ENCODE assay signal across 11 cellular contexts in genomic region chr9:121324316-121324715, GRCh38. TPM values are rescaled to one million over a fixed set of nuclear protein-coding genes. Genes with fewer than 3 reads are reported as not detected.
A peak's percentile ranks its signal among the peaks of the same experiment; 100 is the strongest.
DNase-seq lines count a peak whose midpoint lies in the region; ATAC-seq, FAIRE-seq and TF ChIP-seq lines count a peak whose summit lies in the region.
"Had no signal": no experiment of that assay in that cellular context is flagged by ENCODE, and none has a peak within 500 bp of the region (broad histone marks: within the 10 kb centered on the region; RNA-seq: fewer than 3 reads in every experiment).

No MANE protein-coding gene starts in this region.

- TF ChIP-seq EP300 in HepG2 (IDR thresholded peaks at IDR 0.05; ENCODE audit: low read depth in 2 of 2, low read length in 2 of 2) (no peak), HepG2 (CRISPR knock-in tag; IDR thresholded peaks at IDR 0.05; ENCODE audit: borderline replicate concordance) (no peak)

- ATAC-seq in HepG2 (no peak), right lobe of liver (no peak)

- no peak overlapping the region for H3K4me2 ChIP-seq in HepG2 (ENCODE audit: low read depth, low read length)

- CTCF ChIA-PET in HepG2 (lab: Yijun Ruan, JAX; ENCODE audit: low intra/inter-chr PET ratio, low total read pairs): no interaction called here

- intact Hi-C loops in HepG2 (cut with micrococcal nuclease; ENCODE audit: unreplicated experiment): loop anchor here (5.0 kb wide), 1 partner anchor 37 kb away; no protein-coding TSS in a partner anchor
- intact Hi-C loops in right lobe of liver (cut with DNase I): loop anchor here (5.0 kb wide), 1 partner anchor 48 kb away; the partner anchor contains the start of gene STOM (in 2 of the 2)

- no TSS peak for BruUV-seq in HepG2 (replicated peaks; lab: Mats Ljungman, UMichigan)

- no peak for TF ChIP-seq RAD21 in HepG2 (CRISPR knock-in tag; IDR thresholded peaks at IDR 0.05)

- TF ChIP-seq CTCF in HepG2 (CRISPR knock-in tag; IDR thresholded peaks at IDR 0.05) (no peak), right lobe of liver (IDR thresholded peaks at IDR 0.05) (no peak), coronary artery (IDR thresholded peaks at IDR 0.05) (no peak)

- FAIRE-seq in HepG2 (lab: Jason Lieb, UNC): no peak
- FAIRE-seq in H54 (lab: Jason Lieb, UNC): no peak

- in situ Hi-C loops in HepG2 (cut with HindIII; ENCODE audit: extremely low pct_ligation_motif_present, low pct_unique_long_range_greater_than_20kb): loop anchor here (5.0 kb wide), 1 partner anchor 48 kb away; the partner anchor contains the start of gene STOM

- POLR2A ChIA-PET in HepG2 (lab: Yijun Ruan, JAX): no interaction called here

- H3K9ac ChIP-seq in HepG2 (ENCODE audit: insufficient read depth, low read depth, low read length) (no peak overlapping the region), skeletal muscle tissue (ENCODE audit: low read depth in 1 of 3, low read length in 3 of 3) (peak overlapping the region in 1 of 3 donors; percentile 40)

- H3K79me2 ChIP-seq in HepG2 (ENCODE audit: insufficient read depth, low read length): no peaks in the 10 kb centered on the region

- H3K36me3 ChIP-seq in HepG2 (replicated peaks in 1 of 2; ENCODE audit: control insufficient read depth in 1 of 2, insufficient read depth in 2 of 2, low read length in 2 of 2): peaks cover 45 to 66% of the 10 kb centered on the region in 2 experiments
- H3K36me3 ChIP-seq in right lobe of liver: peaks cover 0 to 16% (median 3%) of the 10 kb centered on the region in 4 donors
- H3K36me3 ChIP-seq in skeletal muscle tissue (ENCODE audit: control insufficient read depth in 3 of 3, insufficient read depth in 3 of 3, low read length in 3 of 3): peaks cover 51 to 63% (median 59%) of the 10 kb centered on the region in 3 donors
- H3K36me3 ChIP-seq: BE2C had no signal

- H3K27ac ChIP-seq in HepG2 (ENCODE audit: extremely low read length, insufficient read depth, low read length) (peak overlapping the region; percentile 86), right lobe of liver (peak overlapping the region in 1 of 3 donors; percentile 96), coronary artery (peak overlapping the region; percentile 97 to 99), skeletal muscle tissue (ENCODE audit: low read depth, low read length) (peak overlapping the region; percentile 85)

- H3K4me3 ChIP-seq in HepG2 (replicated peaks in 1 of 3; ENCODE audit: insufficient read depth in 1 of 3, low read depth in 2 of 3, low read length in 3 of 3) (no peak overlapping the region), right lobe of liver (no peak overlapping the region), coronary artery (no peak overlapping the region), skeletal muscle tissue (ENCODE audit: low read length in 3 of 3) (no peak overlapping the region)

- H4K20me1 ChIP-seq in HepG2 (ENCODE audit: insufficient read depth, low read length): no peaks in the 10 kb centered on the region; the same call in 1 of the 2 replicates

- 98% methylated on average over 5 of the region's 5 CpGs for WGBS in HepG2 (ENCODE audit: low lambda C conversion rate)
- WGBS in right lobe of liver (ENCODE audit: insufficient coverage, low coverage, low lambda C conversion rate, missing lambda C conversion rate): 93% methylated on average over 3 of the region's 5 CpGs

- H3K9me3 ChIP-seq in HepG2 (ENCODE audit: low read length): no peaks in the 10 kb centered on the region
- H3K9me3 ChIP-seq in right lobe of liver: no peaks in the 10 kb centered on the region
- no peaks in the 10 kb centered on the region for H3K9me3 ChIP-seq in skeletal muscle tissue (ENCODE audit: control insufficient read depth in 3 of 3, low read length in 3 of 3)
- H3K9me3 ChIP-seq: BE2C had no signal

- peaks cover 66% of the 10 kb centered on the region for H3K4me1 ChIP-seq in HepG2 (ENCODE audit: insufficient read depth, low read length)
- H3K4me1 ChIP-seq in right lobe of liver: peaks cover 0 to 36% (median 16%) of the 10 kb centered on the region in 4 donors
- peaks cover 30 to 49% (median 35%) of the 10 kb centered on the region in 3 donors for H3K4me1 ChIP-seq in skeletal muscle tissue (ENCODE audit: control insufficient read depth in 3 of 3, insufficient read depth in 3 of 3, low read length in 3 of 3)

- H3K27me3 ChIP-seq in HepG2 (ENCODE audit: control insufficient read depth in 1 of 2, insufficient read depth in 2 of 2, low read length in 2 of 2) (no peaks in the 10 kb centered on the region), right lobe of liver (no peaks in the 10 kb centered on the region), skeletal muscle tissue (ENCODE audit: control insufficient read depth in 3 of 3, insufficient read depth in 3 of 3, low read length in 3 of 3) (no peaks in the 10 kb centered on the region)
- H3K27me3 ChIP-seq: BE2C had no signal

- DNase-seq in HepG2 (ENCODE audit: low spot score): no peak
- no peak for DNase-seq in right lobe of liver
- no peak for DNase-seq in coronary artery (ENCODE audit: low spot score)
- DNase-seq in H54 (ENCODE audit: insufficient read length, low spot score): no peak
- no peak for DNase-seq in stimulated activated CD4-positive, alpha-beta T cell treated with anti-CD3 and anti-CD28 coated beads, Interleukin-12 subunit alpha, Interleukin-12 subunit beta, amount 100 ng/mL, for 4 hours
- no peak for DNase-seq in putamen (ENCODE audit: low spot score)
- DNase-seq in activated CD4-positive, alpha-beta T cell treated with anti-CD3 and anti-CD28 coated beads, Interleukin-2, amount 50 U/mL, for 1 hour: no peak
- DNase-seq: BE2C; head of caudate nucleus; stimulated activated CD4-positive, alpha-beta T cell treated with anti-CD3 and anti-CD28 coated beads, Interleukin-15, amount 100 ng/mL, for 24 hours had no signal

- TF ChIP-seq POLR2A in HepG2 (IDR thresholded peaks at IDR 0.05; ENCODE audit: insufficient read depth in 1 of 2, low read depth in 2 of 2, low read length in 2 of 2) (no peak), right lobe of liver (IDR thresholded peaks at IDR 0.05) (no peak), H54 (IDR thresholded peaks at IDR 0.05; ENCODE audit: low read depth, low read length) (no peak)

- H2AFZ ChIP-seq in HepG2 (ENCODE audit: low read length): no peak overlapping the region

TF ChIP-seq in HepG2, 621 proteins besides CTCF, POLR2A, EP300 and RAD21 (continues in another document):
- TF ChIP-seq IKZF1 (IDR thresholded peaks at IDR 0.05) (no peak), CCDC6 (CRISPR knock-in tag; IDR thresholded peaks at IDR 0.05) (no peak)

RNA-seq across cellular contexts. Expression of gene STOM, which starts 45.7 kb away (rescaled TPM):
- 26.0 and 43.6 TPM in 2 replicates for total RNA-seq in HepG2 (2016; rRNA removed; fragmentation: Illumina TruSeq; extraction: Trizol)
- 3.9 and 6.1 TPM in 2 replicates for total RNA-seq in HepG2 (2016; cell fraction: cytosol; rRNA removed; fragmentation: Illumina TruSeq; extraction: Trizol; ENCODE audit: low read depth)
- total RNA-seq in HepG2 (2016; cell fraction: insoluble cytoplasmic fraction; rRNA removed; fragmentation: Illumina TruSeq; extraction: Trizol): 25.0 and 46.7 TPM in 2 replicates
- 13.4 and 15.9 TPM in 2 replicates for total RNA-seq in HepG2 (2016; cell fraction: membrane; rRNA removed; fragmentation: Illumina TruSeq; extraction: Trizol)
- total RNA-seq in HepG2 (2016; cell fraction: nucleus; rRNA removed; fragmentation: Illumina TruSeq; extraction: Trizol): 41.3 and 43.8 TPM in 2 replicates
- 165 and 166 TPM in 2 replicates for polyA plus RNA-seq in HepG2 (2011; rRNA removed)
- polyA plus RNA-seq in HepG2 (2011; cell fraction: cytosol; rRNA removed): 92.7 and 157 TPM in 2 replicates
- 23.0 and 39.1 TPM in 2 replicates for polyA plus RNA-seq in HepG2 (2011; cell fraction: nucleus; rRNA removed)
- polyA plus RNA-seq in HepG2 (2012): 133 and 173 TPM in 2 replicates
- 3.2 and 4.0 TPM in 2 replicates for polyA plus RNA-seq in HepG2 (2016; cell fraction: cytosol; fragmentation: Illumina TruSeq; extraction: Trizol; ENCODE audit: low read depth)
- 31.1 and 33.2 TPM in 2 replicates for polyA plus RNA-seq in HepG2 (2016; cell fraction: insoluble cytoplasmic fraction; fragmentation: Illumina TruSeq; extraction: Trizol; ENCODE audit: low read depth)
- polyA plus RNA-seq in HepG2 (2016; cell fraction: membrane; fragmentation: Illumina TruSeq; extraction: Trizol; ENCODE audit: low read depth): 7.2 and 8.6 TPM in 2 replicates
- 64.0 and 71.6 TPM in 2 replicates for polyA plus RNA-seq in HepG2 (2016; cell fraction: nucleus; fragmentation: Illumina TruSeq; extraction: Trizol; ENCODE audit: insufficient read depth, low read depth)
- 94.3 and 94.7 TPM in 2 replicates for polyA minus RNA-seq in HepG2 (2011; rRNA and poly(A)+ RNA removed; ENCODE audit: low replicate concordance)
- polyA minus RNA-seq in HepG2 (2011; cell fraction: cytosol; rRNA and poly(A)+ RNA removed): 96.8 and 115 TPM in 2 replicates
- polyA minus RNA-seq in HepG2 (2011; cell fraction: nucleus; rRNA and poly(A)+ RNA removed): 47.3 and 69.9 TPM in 2 replicates
- 100 to 1,000 TPM; 232 to 655 (median 443) TPM for total RNA-seq in right lobe of liver
- 76.7 TPM for total RNA-seq in skeletal muscle tissue

RNA-seq across cellular contexts. Expression of gene GSN, which starts 56.4 kb away (rescaled TPM):
- total RNA-seq in HepG2 (2016; rRNA removed; fragmentation: Illumina TruSeq; extraction: Trizol) (126 and 307 TPM in 2 replicates), right lobe of liver (10 to 100 TPM; 23.1 to 96.9 (median 38.8) TPM), skeletal muscle tissue (342 TPM)
- 56.0 and 58.2 TPM in 2 replicates for total RNA-seq in HepG2 (2016; cell fraction: cytosol; rRNA removed; fragmentation: Illumina TruSeq; extraction: Trizol; ENCODE audit: low read depth)
- total RNA-seq in HepG2 (2016; cell fraction: insoluble cytoplasmic fraction; rRNA removed; fragmentation: Illumina TruSeq; extraction: Trizol): 125 and 311 TPM in 2 replicates
- total RNA-seq in HepG2 (2016; cell fraction: membrane; rRNA removed; fragmentation: Illumina TruSeq; extraction: Trizol): 102 and 113 TPM in 2 replicates
- 251 and 294 TPM in 2 replicates for total RNA-seq in HepG2 (2016; cell fraction: nucleus; rRNA removed; fragmentation: Illumina TruSeq; extraction: Trizol)
- polyA plus RNA-seq in HepG2 (2011; rRNA removed): 294 and 436 TPM in 2 replicates
- polyA plus RNA-seq in HepG2 (2011; cell fraction: cytosol; rRNA removed): 396 and 404 TPM in 2 replicates
- 430 and 447 TPM in 2 replicates for polyA plus RNA-seq in HepG2 (2011; cell fraction: nucleus; rRNA removed)
- 349 and 423 TPM in 2 replicates for polyA plus RNA-seq in HepG2 (2012)
- 57.9 and 60.7 TPM in 2 replicates for polyA plus RNA-seq in HepG2 (2016; cell fraction: cytosol; fragmentation: Illumina TruSeq; extraction: Trizol; ENCODE audit: low read depth)
- 115 and 123 TPM in 2 replicates for polyA plus RNA-seq in HepG2 (2016; cell fraction: insoluble cytoplasmic fraction; fragmentation: Illumina TruSeq; extraction: Trizol; ENCODE audit: low read depth)
- polyA plus RNA-seq in HepG2 (2016; cell fraction: membrane; fragmentation: Illumina TruSeq; extraction: Trizol; ENCODE audit: low read depth): 77.0 and 92.1 TPM in 2 replicates
- polyA plus RNA-seq in HepG2 (2016; cell fraction: nucleus; fragmentation: Illumina TruSeq; extraction: Trizol; ENCODE audit: insufficient read depth, low read depth): 379 and 400 TPM in 2 replicates
- 66.7 and 379 TPM in 2 replicates for polyA minus RNA-seq in HepG2 (2011; rRNA and poly(A)+ RNA removed; ENCODE audit: low replicate concordance)
- polyA minus RNA-seq in HepG2 (2011; cell fraction: cytosol; rRNA and poly(A)+ RNA removed): 132 and 185 TPM in 2 replicates
- polyA minus RNA-seq in HepG2 (2011; cell fraction: nucleus; rRNA and poly(A)+ RNA removed): 122 and 168 TPM in 2 replicates
